Comparison of ENCODE assay signal across 15 cellular contexts in the genomic region with DNA sequence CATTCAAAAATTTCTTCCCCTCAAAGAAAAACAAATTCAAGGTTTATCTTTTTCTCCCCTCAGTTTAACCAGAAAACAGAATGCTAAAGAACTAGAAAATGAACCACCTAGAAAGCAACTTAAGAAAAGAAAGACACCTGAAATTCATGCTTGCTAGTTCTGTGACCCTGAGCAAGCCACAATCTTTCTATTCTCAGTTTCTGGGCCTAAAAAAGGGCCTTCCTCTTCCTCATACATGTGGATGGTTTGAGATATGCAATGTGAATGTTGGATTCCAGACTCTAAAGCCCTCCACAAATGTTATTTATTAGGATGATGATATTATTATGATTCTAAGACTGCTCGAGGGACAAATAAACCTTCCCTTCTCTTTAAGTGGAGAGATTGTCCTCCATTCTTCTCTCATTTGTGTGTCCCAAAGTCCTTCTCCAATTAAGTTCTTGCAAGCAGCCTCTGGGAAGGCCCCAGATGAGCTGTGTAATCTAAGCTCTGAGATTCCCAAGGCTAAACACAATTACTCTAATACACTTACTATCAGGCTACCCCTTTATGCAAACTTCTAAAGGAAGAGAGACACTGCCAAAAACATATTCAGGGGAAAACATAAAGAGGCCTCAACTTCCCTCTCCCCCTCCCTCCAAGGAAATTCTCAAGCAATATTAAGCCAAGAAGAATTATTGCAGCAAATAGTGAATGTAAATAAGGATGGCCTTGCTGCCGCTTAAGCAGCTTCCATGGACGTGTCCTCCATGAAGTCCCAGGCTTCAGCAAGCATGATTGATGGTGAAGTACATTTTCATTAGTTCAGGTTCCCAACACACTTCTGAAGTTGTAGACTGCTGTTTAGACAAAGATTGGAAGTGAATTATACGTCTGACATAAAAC.
A peak's percentile ranks its signal among the peaks of the same experiment; 100 is the strongest.
DNase-seq lines count a peak whose midpoint lies in the region; ATAC-seq and TF ChIP-seq lines count a peak whose summit lies in the region.
"Had no signal": no experiment of that assay in that cellular context is flagged by ENCODE, and none has a peak within 500 bp of the region (broad histone marks: within the 10 kb centered on the region; RNA-seq: fewer than 3 reads in every experiment).

No MANE protein-coding gene starts in this region.

- TF ChIP-seq CTCF in mesothelial cell of epicardium (IDR thresholded peaks at IDR 0.05; ENCODE audit: unreplicated experiment) (no peak), thyroid gland (IDR thresholded peaks at IDR 0.05) (no peak)

- H3K4me3 Mint-ChIP-seq in mesothelial cell of epicardium, result no peak overlapping the region
- H3K4me3 Mint-ChIP-seq: activated naive CD8-positive, alpha-beta T cell had no signal

- 62 to 63% methylated on average over 4 of the region's 4 CpGs for WGBS in thyroid gland, 2 donors

- no peaks in the 10 kb centered on the region for H3K36me3 ChIP-seq in thyroid gland
- H3K36me3 ChIP-seq: suprapubic skin had no signal

- intact Hi-C loops in thyroid gland (cut with DNase I), result no loop called here

- no peaks in the 10 kb centered on the region for H3K4me1 ChIP-seq in thyroid gland
- H3K4me1 ChIP-seq: suprapubic skin had no signal

- peaks cover 5% of the 10 kb centered on the region for H3K27me3 Mint-ChIP-seq in mesothelial cell of epicardium (ENCODE audit: low read depth)

- peak overlapping the region; percentile 5 for H3K27ac Mint-ChIP-seq in mesothelial cell of epicardium
- H3K27ac Mint-ChIP-seq: activated naive CD8-positive, alpha-beta T cell had no signal

- H3K4me3 ChIP-seq in thyroid gland (replicated peaks in 1 of 3), result no peak overlapping the region
- H3K4me3 ChIP-seq: suprapubic skin had no signal

- H3K9me3 Mint-ChIP-seq in mesothelial cell of epicardium, result peaks cover 11% of the 10 kb centered on the region

- peak; percentile 99 for ATAC-seq in GM18870 (IDR thresholded peaks at IDR 0.05; ENCODE audit: unreplicated experiment)
- ATAC-seq in GM21723 (IDR thresholded peaks at IDR 0.05; ENCODE audit: unreplicated experiment), result peak; percentile 98
- ATAC-seq in HG03159 (IDR thresholded peaks at IDR 0.05; ENCODE audit: unreplicated experiment), result peak; percentile 92
- no peak for ATAC-seq in activated CD4-positive, CD25-positive, alpha-beta regulatory T cell treated with anti-CD3 and anti-CD28 coated beads, Interleukin-2, amount 50 U/mL, for 24 hours

- no peak for TF ChIP-seq POLR2A in thyroid gland (IDR thresholded peaks at IDR 0.05)

- no peaks in the 10 kb centered on the region for H3K27me3 ChIP-seq in thyroid gland

- peaks cover 2% of the 10 kb centered on the region for H3K36me3 Mint-ChIP-seq in mesothelial cell of epicardium
- H3K36me3 Mint-ChIP-seq: activated naive CD8-positive, alpha-beta T cell had no signal

- peaks cover 10% of the 10 kb centered on the region for H3K4me1 Mint-ChIP-seq in mesothelial cell of epicardium

- no peaks in the 10 kb centered on the region for H3K9me3 ChIP-seq in thyroid gland
- H3K9me3 ChIP-seq: suprapubic skin had no signal

- H3K27ac ChIP-seq in thyroid gland, result no peak overlapping the region
- H3K27ac ChIP-seq: HL-60, suprapubic skin had no signal

- DNase-seq in mesothelial cell of epicardium (ENCODE audit: low spot score in 2 of 2, unreplicated experiment in 2 of 2), result no peak
- no peak for DNase-seq in SIG-M5 (lab: John Stamatoyannopoulos, UW)
- DNase-seq in thyroid gland, result no peak
- no peak for DNase-seq in NCI-H2081 (lab: John Stamatoyannopoulos, UW)
- DNase-seq: DMS79 treated with DMSO at 0.1 percent for 48 hours; effector CD4-positive, alpha-beta T cell; hippocampal formation; NCI-H1105 treated with DMSO at 0.1 percent for 48 hours had no signal

Comparison
In these comparisons a context has a peak if more than half of its experiments do, and no peak if none do; other contexts are left out.
1. ATAC-seq: peak in GM18870 (single experiment), GM21723 (single experiment) and HG03159 (single experiment); none in activated CD4-positive, CD25-positive, alpha-beta regulatory T cell treated with anti-CD3 and anti-CD28 coated beads, Interleukin-2, amount 50 U/mL, for 24 hours (0 of 2).